Comparison of ENCODE assay signal across 9 cellular contexts in genomic region chr5:39420482-39421145, GRCh38. TPM values are rescaled to one million over a fixed set of nuclear protein-coding genes. Genes with fewer than 3 reads are reported as not detected.
A peak's percentile ranks its signal among the peaks of the same experiment; 100 is the strongest.
DNase-seq lines count a peak whose midpoint lies in the region; ATAC-seq and TF ChIP-seq lines count a peak whose summit lies in the region.
"Had no signal": no experiment of that assay in that cellular context is flagged by ENCODE, and none has a peak within 500 bp of the region (broad histone marks: within the 10 kb centered on the region; RNA-seq: fewer than 3 reads in every experiment).

No MANE protein-coding gene starts in this region.

- H4K20me1 ChIP-seq in mammary epithelial cell (ENCODE audit: insufficient read depth, low read length), result no peaks in the 10 kb centered on the region

- dilution Hi-C loops in mammary epithelial cell (cut with HindIII; ENCODE audit: low sequenced_read_pairs), result no loop called here

- H3K79me2 ChIP-seq in mammary epithelial cell (ENCODE audit: insufficient read depth, low read length), result peaks cover 86% of the 10 kb centered on the region

- H3K9me3 ChIP-seq in mammary epithelial cell (replicated peaks; ENCODE audit: insufficient read depth, low read length) (no peaks in the 10 kb centered on the region), stomach smooth muscle (ENCODE audit: control insufficient read depth in 2 of 2, low read length in 2 of 2) (no peaks in the 10 kb centered on the region)

- ATAC-seq in left colon (no peak), GM19351 (IDR thresholded peaks at IDR 0.05; ENCODE audit: unreplicated experiment) (no peak), GM19035 (IDR thresholded peaks at IDR 0.05; ENCODE audit: unreplicated experiment) (no peak)
- ATAC-seq: activated CD4-positive, alpha-beta T cell treated with anti-CD3 and anti-CD28 coated beads for 36 hours had no signal

- no peaks in the 10 kb centered on the region for H3K27me3 ChIP-seq in mammary epithelial cell (ENCODE audit: insufficient read depth, low read length)
- H3K27me3 ChIP-seq in stomach smooth muscle (ENCODE audit: control insufficient read depth in 1 of 2, insufficient read depth in 2 of 2, low read length in 2 of 2), result no peaks in the 10 kb centered on the region

- H3K27ac ChIP-seq in mammary epithelial cell (ENCODE audit: insufficient read depth, low read depth, low read length) (peak overlapping the region; percentile 64), stomach smooth muscle (ENCODE audit: low read length) (peak overlapping the region; percentile 42)

- WGBS in mammary epithelial cell (ENCODE audit: low coverage, missing lambda C conversion rate), result 44% methylated on average over 4 of the region's 6 CpGs

- TF ChIP-seq CTCF in mammary epithelial cell (conservative IDR thresholded peaks at IDR 0.05 in 1 of 2, IDR thresholded peaks at IDR 0.05 in 1 of 2; ENCODE audit: extremely low read depth in 1 of 2, insufficient read depth in 1 of 2, low read depth in 1 of 2, low read length in 2 of 2), result no peak

- DNase-seq in HCEC 1CT (peak; percentile 81), mammary epithelial cell (no peak), left colon (peak; percentile 27 to 55), DMS79 (lab: John Stamatoyannopoulos, UW) (no peak), NCI-H524 (lab: John Stamatoyannopoulos, UW) (no peak)
- DNase-seq: activated CD4-positive, alpha-beta T cell treated with anti-CD3 and anti-CD28 coated beads for 36 hours had no signal

- CTCF ChIA-PET in mammary epithelial cell (lab: Charles Lee; ENCODE audit: low non-redundant PET), result no interaction called here

- H3K36me3 ChIP-seq in mammary epithelial cell (ENCODE audit: insufficient read depth, low read length), result no peaks in the 10 kb centered on the region
- H3K36me3 ChIP-seq in stomach smooth muscle (ENCODE audit: control insufficient read depth in 2 of 2, insufficient read depth in 2 of 2, low read length in 2 of 2), result peaks cover 0 to 2% of the 10 kb centered on the region in 2 donors

- intact Hi-C loops in mammary epithelial cell (cut with micrococcal nuclease), result no loop called here
- intact Hi-C loops in left colon (cut with DNase I, micrococcal nuclease), result no loop called here

- H3K4me1 ChIP-seq in mammary epithelial cell (ENCODE audit: insufficient read depth, low read length), result peaks cover 29% of the 10 kb centered on the region
- peaks cover 6% of the 10 kb centered on the region for H3K4me1 ChIP-seq in stomach smooth muscle (ENCODE audit: control insufficient read depth, insufficient read depth, low read length)

- H3K4me3 ChIP-seq in mammary epithelial cell (replicated peaks in 1 of 3; ENCODE audit: insufficient read depth in 1 of 3, low read depth in 2 of 3, low read length in 3 of 3) (no peak overlapping the region), stomach smooth muscle (ENCODE audit: low read length in 2 of 2) (peak overlapping the region in 1 of 2 donors; percentile 54)

- H3K4me2 ChIP-seq in mammary epithelial cell (ENCODE audit: insufficient read depth, low read depth, low read length), result peak overlapping the region; percentile 69

- peak overlapping the region; percentile 71 for H2AFZ ChIP-seq in mammary epithelial cell (ENCODE audit: low read depth, low read length)

- in situ Hi-C loops in mammary epithelial cell (cut with MboI; ENCODE audit: low sequenced_read_pairs in 2 of 2), result no loop called here

- H3K9ac ChIP-seq in mammary epithelial cell (ENCODE audit: insufficient read depth, low read length) (no peak overlapping the region), stomach smooth muscle (ENCODE audit: low read length in 2 of 2) (no peak overlapping the region)

- BruUV-seq in mammary epithelial cell (replicated peaks; lab: Mats Ljungman, UMichigan), result no TSS peak

RNA-seq across cellular contexts. Expression of gene DAB2, which starts 4.2 kb away (rescaled TPM):
- total RNA-seq in mammary epithelial cell, result 10 to 100 TPM; 33.8 to 67.7 TPM
- 16.0 TPM for polyA plus RNA-seq in mammary epithelial cell
- polyA minus RNA-seq in mammary epithelial cell, result 28.2 TPM
- 10 to 100 TPM; 38.5 to 61.6 TPM for total RNA-seq in left colon

RNA-seq across cellular contexts. Expression of gene C9, which starts 56.3 kb away (rescaled TPM):
- total RNA-seq in mammary epithelial cell (under 1 TPM in 1 of 2 donors, not detected in 1; under 0.01 TPM), left colon (not detected)
- polyA plus RNA-seq in mammary epithelial cell, result not detected
- polyA minus RNA-seq in mammary epithelial cell, result not detected
- total RNA-seq: activated CD4-positive, alpha-beta T cell treated with anti-CD3 and anti-CD28 coated beads for 36 hours had no signal

Comparison
In these comparisons a context has a peak if more than half of its experiments do, and no peak if none do; other contexts are left out.
1. DNase-seq: peak in HCEC 1CT (single experiment) and left colon (2 of 2); none in mammary epithelial cell (single experiment), DMS79 (single experiment) and NCI-H524 (0 of 2).